In the genomic region with DNA sequence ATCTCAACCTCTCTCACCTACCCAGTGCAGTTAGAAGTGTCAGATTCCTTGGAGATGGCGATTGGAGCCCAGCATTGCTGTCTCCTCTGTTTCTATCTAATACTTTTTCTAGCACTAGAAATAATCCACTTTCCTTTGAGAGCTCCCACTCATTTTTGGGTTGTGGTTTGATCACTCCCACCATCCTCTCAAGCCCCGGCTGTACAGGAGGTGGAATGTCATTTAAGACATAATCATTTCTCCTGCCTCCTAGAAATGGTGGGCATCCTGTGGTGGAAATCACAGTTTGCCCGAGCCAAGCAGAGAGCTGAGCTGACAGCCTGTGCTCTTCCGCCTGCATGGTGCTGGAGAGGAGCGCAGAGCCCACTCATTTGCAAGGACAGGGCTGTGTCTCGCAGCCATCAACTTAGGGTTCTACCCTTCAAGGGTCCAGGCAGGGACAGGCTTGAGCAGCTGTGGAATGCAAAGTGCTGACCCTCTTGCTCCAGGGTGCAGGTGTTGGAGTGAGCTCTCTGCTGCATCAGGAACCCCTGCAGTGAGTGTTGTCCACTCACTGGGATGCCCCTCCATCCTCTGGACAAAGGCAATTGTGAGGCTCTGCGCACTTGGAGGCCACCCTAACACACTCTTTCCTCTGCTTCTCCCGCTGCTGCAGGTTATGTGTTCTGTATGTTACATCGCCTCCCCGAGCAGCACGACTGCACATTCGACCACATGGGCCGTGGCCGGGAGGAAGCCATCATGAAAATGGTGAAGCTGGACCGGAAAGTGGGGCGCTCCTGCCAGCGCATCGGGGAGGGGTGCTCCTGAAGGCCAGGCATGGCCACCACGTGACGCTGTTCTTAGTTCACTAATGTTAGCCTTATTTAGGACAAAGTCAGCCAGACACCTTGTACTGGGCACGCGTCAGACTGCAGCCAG, we compare ENCODE assay signal across 25 cellular contexts.
"Had no signal": no experiment of that assay in that cellular context is flagged by ENCODE, and none has a peak within 500 bp of the region (broad histone marks: within the 10 kb centered on the region; RNA-seq: fewer than 3 reads in every experiment).

No MANE protein-coding gene starts in this region.

- H3K4me3 ChIP-seq: breast epithelium, gastrocnemius medialis, left ventricle myocardium inferior, lung, mucosa of descending colon, testis had no signal

- ATAC-seq: activated CD8-positive, alpha-beta T cell treated with anti-CD3 and anti-CD28 coated beads for 36 hours; activated naive CD4-positive, alpha-beta T cell treated with anti-CD3 and anti-CD28 coated beads, Interleukin-2, amount 50 U/mL, for 72 hours; activated T-cell treated with anti-CD3 and anti-CD28 coated beads, Interleukin-2, amount 50 U/mL, for 72 hours; gastrocnemius medialis; mucosa of descending colon; natural killer cell treated with Interleukin-12 subunit alpha and Interleukin-12 subunit beta and Interleukin-15 and Interleukin-18, amount 100 ng/mL, for 72 hours; right cardiac atrium had no signal

- H3K36me3 Mint-ChIP-seq: activated naive CD4-positive, alpha-beta T cell treated with anti-CD3 and anti-CD28 coated beads, Interleukin-2, amount 50 U/mL, for 72 hours; natural killer cell treated with Interleukin-12 subunit alpha and Interleukin-12 subunit beta and Interleukin-15 and Interleukin-18, amount 100 ng/mL, for 72 hours had no signal

- H3K27me3 ChIP-seq: breast epithelium, gastrocnemius medialis, testis had no signal

- H3K27ac Mint-ChIP-seq: activated CD8-positive, alpha-beta T cell treated with anti-CD3 and anti-CD28 coated beads for 36 hours; activated naive CD4-positive, alpha-beta T cell treated with anti-CD3 and anti-CD28 coated beads, Interleukin-2, amount 50 U/mL, for 72 hours; activated T-cell treated with anti-CD3 and anti-CD28 coated beads, Interleukin-2, amount 50 U/mL, for 72 hours; T-helper 1 cell treated with Interleukin-12 subunit alpha and Interleukin-12 subunit beta and Interleukin-4 antibody, amounts not matched to agents 30 μg/mL and 1 μg/mL, for 36 hours had no signal

- H3K27ac ChIP-seq: breast epithelium, gastrocnemius medialis, left ventricle myocardium inferior, testis had no signal

- H3K4me3 Mint-ChIP-seq: activated CD8-positive, alpha-beta T cell treated with anti-CD3 and anti-CD28 coated beads for 36 hours; activated T-cell treated with anti-CD3 and anti-CD28 coated beads, Interleukin-2, amount 50 U/mL, for 72 hours; central memory CD8-positive, alpha-beta T cell; natural killer cell treated with Interleukin-12 subunit alpha and Interleukin-12 subunit beta and Interleukin-15 and Interleukin-18, amount 100 ng/mL, for 72 hours; T-helper 1 cell treated with Interleukin-12 subunit alpha and Interleukin-12 subunit beta and Interleukin-4 antibody, amounts not matched to agents 30 μg/mL and 1 μg/mL, for 36 hours had no signal

- H3K27me3 Mint-ChIP-seq: activated CD8-positive, alpha-beta T cell treated with anti-CD3 and anti-CD28 coated beads for 36 hours; central memory CD8-positive, alpha-beta T cell; natural killer cell treated with Interleukin-12 subunit alpha and Interleukin-12 subunit beta and Interleukin-15 and Interleukin-18, amount 100 ng/mL, for 72 hours had no signal

- H3K9me3 Mint-ChIP-seq: activated CD8-positive, alpha-beta T cell treated with anti-CD3 and anti-CD28 coated beads for 36 hours; activated naive CD4-positive, alpha-beta T cell treated with anti-CD3 and anti-CD28 coated beads, Interleukin-2, amount 50 U/mL, for 72 hours; activated T-cell treated with anti-CD3 and anti-CD28 coated beads, Interleukin-2, amount 50 U/mL, for 72 hours; central memory CD8-positive, alpha-beta T cell; natural killer cell treated with Interleukin-12 subunit alpha and Interleukin-12 subunit beta and Interleukin-15 and Interleukin-18, amount 100 ng/mL, for 72 hours; T-helper 1 cell treated with Interleukin-12 subunit alpha and Interleukin-12 subunit beta and Interleukin-4 antibody, amounts not matched to agents 30 μg/mL and 1 μg/mL, for 36 hours had no signal

- H3K4me1 ChIP-seq: breast epithelium, testis had no signal

- DNase-seq: activated CD4-positive, alpha-beta T cell treated with anti-CD3 and anti-CD28 coated beads for 1 hour; activated CD4-positive, alpha-beta T cell treated with anti-CD3 and anti-CD28 coated beads, Interleukin-2, amount 50 U/mL, for 1 hour; activated CD8-positive, alpha-beta T cell treated with anti-CD3 and anti-CD28 coated beads for 36 hours; activated naive CD4-positive, alpha-beta T cell; activated T-cell treated with anti-CD3 and anti-CD28 coated beads, Interleukin-2, amount 50 U/mL, for 72 hours; dermis blood vessel endothelial cell; effector CD8-positive, alpha-beta T cell; erythroblast; gastrocnemius medialis; glutamatergic neuron; left ventricle myocardium inferior; mesendoderm; mucosa of descending colon; occipital lobe; right cardiac atrium; stimulated activated naive CD4-positive, alpha-beta T cell treated with Interleukin-2 at 50 U/mL for 16 hours; T-helper 9 cell; testis; trophoblast cell had no signal

- H3K36me3 ChIP-seq: breast epithelium, gastrocnemius medialis had no signal

- H3K9me3 ChIP-seq: breast epithelium, gastrocnemius medialis, left ventricle myocardium inferior, mucosa of descending colon, testis had no signal
